1 cellular context compared by ENCODE assay signal in the genomic region with DNA sequence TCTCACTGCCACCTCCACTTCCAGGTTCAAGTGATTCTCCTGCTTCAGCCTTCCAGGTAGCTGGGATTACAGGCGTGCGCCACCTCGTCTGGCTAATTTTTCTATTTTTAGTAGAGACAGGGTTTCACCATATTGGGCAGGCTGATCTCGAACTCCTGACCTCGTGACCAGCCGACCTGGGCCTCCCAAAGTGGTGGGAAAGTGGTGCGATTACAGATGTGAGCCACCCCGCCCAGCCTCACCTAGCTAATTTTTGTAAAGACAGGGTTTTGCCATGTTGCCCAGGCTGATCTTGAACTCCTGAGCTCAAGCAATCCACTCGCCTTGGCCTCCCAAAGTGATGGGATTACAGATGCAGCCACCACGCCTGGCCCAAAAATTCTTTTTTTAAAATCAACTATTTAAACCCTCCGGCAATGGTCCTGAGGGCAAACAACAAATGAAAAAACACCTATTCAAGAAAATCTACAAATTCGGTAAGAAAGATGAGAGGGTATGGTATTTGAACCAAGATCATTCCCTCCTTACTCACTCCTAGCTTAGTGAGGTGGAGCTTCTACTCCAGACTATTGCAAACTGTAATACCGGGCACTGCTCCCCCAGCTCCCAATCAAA.
TF ChIP-seq lines count a peak whose summit lies in the region.

No MANE protein-coding gene starts in this region.

TF ChIP-seq in HEK293, 187 proteins besides CTCF, POLR2A, EP300 and RAD21 (continued from another document):
- TF ChIP-seq, protein P1, sequence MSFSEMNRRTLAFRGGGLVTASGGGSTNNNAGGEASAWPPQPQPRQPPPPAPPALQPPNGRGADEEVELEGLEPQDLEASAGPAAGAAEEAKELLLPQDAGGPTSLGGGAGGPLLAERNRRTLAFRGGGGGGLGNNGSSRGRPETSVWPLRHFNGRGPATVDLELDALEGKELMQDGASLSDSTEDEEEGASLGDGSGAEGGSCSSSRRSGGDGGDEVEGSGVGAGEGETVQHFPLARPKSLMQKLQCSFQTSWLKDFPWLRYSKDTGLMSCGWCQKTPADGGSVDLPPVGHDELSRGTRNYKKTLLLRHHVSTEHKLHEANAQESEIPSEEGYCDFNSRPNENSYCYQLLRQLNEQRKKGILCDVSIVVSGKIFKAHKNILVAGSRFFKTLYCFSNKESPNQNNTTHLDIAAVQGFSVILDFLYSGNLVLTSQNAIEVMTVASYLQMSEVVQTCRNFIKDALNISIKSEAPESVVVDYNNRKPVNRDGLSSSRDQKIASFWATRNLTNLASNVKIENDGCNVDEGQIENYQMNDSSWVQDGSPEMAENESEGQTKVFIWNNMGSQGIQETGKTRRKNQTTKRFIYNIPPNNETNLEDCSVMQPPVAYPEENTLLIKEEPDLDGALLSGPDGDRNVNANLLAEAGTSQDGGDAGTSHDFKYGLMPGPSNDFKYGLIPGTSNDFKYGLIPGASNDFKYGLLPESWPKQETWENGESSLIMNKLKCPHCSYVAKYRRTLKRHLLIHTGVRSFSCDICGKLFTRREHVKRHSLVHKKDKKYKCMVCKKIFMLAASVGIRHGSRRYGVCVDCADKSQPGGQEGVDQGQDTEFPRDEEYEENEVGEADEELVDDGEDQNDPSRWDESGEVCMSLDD (tag by site-specific recombination; IDR thresholded peaks at IDR 0.05) = no peak
- no peak for TF ChIP-seq ZNF140 (tag by site-specific recombination; IDR thresholded peaks at IDR 0.05)
- TF ChIP-seq, protein P2, sequence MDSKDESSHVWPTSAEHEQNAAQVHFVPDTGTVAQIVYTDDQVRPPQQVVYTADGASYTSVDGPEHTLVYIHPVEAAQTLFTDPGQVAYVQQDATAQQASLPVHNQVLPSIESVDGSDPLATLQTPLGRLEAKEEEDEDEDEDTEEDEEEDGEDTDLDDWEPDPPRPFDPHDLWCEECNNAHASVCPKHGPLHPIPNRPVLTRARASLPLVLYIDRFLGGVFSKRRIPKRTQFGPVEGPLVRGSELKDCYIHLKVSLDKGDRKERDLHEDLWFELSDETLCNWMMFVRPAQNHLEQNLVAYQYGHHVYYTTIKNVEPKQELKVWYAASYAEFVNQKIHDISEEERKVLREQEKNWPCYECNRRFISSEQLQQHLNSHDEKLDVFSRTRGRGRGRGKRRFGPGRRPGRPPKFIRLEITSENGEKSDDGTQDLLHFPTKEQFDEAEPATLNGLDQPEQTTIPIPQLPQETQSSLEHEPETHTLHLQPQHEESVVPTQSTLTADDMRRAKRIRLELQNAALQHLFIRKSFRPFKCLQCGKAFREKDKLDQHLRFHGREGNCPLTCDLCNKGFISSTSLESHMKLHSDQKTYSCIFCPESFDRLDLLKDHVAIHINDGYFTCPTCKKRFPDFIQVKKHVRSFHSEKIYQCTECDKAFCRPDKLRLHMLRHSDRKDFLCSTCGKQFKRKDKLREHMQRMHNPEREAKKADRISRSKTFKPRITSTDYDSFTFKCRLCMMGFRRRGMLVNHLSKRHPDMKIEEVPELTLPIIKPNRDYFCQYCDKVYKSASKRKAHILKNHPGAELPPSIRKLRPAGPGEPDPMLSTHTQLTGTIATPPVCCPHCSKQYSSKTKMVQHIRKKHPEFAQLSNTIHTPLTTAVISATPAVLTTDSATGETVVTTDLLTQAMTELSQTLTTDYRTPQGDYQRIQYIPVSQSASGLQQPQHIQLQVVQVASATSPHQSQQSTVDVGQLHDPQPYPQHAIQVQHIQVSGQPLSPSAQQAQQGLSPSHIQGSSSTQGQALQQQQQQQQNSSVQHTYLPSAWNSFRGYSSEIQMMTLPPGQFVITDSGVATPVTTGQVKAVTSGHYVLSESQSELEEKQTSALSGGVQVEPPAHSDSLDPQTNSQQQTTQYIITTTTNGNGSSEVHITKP (tag by site-specific recombination; IDR thresholded peaks at IDR 0.05) = no peak
- TF ChIP-seq TRIM28 (IDR thresholded peaks at IDR 0.05; ENCODE audit: borderline replicate concordance, low read length) = no peak
- no peak for TF ChIP-seq ZNF10 (tag by site-specific recombination; IDR thresholded peaks at IDR 0.05)
- no peak for TF ChIP-seq ZNF555 (tag by site-specific recombination; conservative IDR thresholded peaks at IDR 0.05)
- TF ChIP-seq ZNF558 (tag by site-specific recombination; IDR thresholded peaks at IDR 0.05) = no peak
- TF ChIP-seq ZSCAN16 (tag by site-specific recombination; IDR thresholded peaks at IDR 0.05) = no peak
- no peak for TF ChIP-seq ZNF426 (tag by site-specific recombination; IDR thresholded peaks at IDR 0.05)
- TF ChIP-seq ZNF571 (tag by site-specific recombination; IDR thresholded peaks at IDR 0.05) = no peak
- no peak for TF ChIP-seq ZNF311 (tag by site-specific recombination; IDR thresholded peaks at IDR 0.05; ENCODE audit: borderline replicate concordance)
- TF ChIP-seq ZFHX2 (tag by site-specific recombination; conservative IDR thresholded peaks at IDR 0.05) = no peak
- TF ChIP-seq, protein P3, sequence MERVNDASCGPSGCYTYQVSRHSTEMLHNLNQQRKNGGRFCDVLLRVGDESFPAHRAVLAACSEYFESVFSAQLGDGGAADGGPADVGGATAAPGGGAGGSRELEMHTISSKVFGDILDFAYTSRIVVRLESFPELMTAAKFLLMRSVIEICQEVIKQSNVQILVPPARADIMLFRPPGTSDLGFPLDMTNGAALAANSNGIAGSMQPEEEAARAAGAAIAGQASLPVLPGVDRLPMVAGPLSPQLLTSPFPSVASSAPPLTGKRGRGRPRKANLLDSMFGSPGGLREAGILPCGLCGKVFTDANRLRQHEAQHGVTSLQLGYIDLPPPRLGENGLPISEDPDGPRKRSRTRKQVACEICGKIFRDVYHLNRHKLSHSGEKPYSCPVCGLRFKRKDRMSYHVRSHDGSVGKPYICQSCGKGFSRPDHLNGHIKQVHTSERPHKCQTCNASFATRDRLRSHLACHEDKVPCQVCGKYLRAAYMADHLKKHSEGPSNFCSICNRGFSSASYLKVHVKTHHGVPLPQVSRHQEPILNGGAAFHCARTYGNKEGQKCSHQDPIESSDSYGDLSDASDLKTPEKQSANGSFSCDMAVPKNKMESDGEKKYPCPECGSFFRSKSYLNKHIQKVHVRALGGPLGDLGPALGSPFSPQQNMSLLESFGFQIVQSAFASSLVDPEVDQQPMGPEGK (tag by site-specific recombination; IDR thresholded peaks at IDR 0.05) = no peak
- TF ChIP-seq, protein P4, sequence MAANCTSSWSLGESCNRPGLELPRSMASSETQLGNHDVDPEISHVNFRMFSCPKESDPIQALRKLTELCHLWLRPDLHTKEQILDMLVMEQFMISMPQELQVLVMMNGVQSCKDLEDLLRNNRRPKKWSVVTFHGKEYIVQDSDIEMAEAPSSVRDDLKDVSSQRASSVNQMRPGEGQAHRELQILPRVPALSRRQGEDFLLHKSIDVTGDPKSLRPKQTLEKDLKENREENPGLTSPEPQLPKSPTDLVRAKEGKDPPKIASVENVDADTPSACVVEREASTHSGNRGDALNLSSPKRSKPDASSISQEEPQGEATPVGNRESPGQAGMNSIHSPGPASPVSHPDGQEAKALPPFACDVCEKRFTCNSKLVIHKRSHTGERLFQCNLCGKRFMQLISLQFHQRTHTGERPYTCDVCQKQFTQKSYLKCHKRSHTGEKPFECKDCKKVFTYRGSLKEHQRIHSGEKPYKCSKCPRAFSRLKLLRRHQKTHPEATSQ (tag by site-specific recombination; IDR thresholded peaks at IDR 0.05) = no peak
- TF ChIP-seq ZIC2 (tag by site-specific recombination; IDR thresholded peaks at IDR 0.05) = no peak
